19 cellular contexts compared by ENCODE assay signal in genomic region chr7:117227091-117227490, GRCh38.
DNase-seq lines count a peak whose midpoint lies in the region; ATAC-seq, FAIRE-seq and TF ChIP-seq lines count a peak whose summit lies in the region.
"Had no signal": no experiment of that assay in that cellular context is flagged by ENCODE, and none has a peak within 500 bp of the region (broad histone marks: within the 10 kb centered on the region; RNA-seq: fewer than 3 reads in every experiment).

No MANE protein-coding gene starts in this region.

- TF ChIP-seq CTCF in choroid plexus epithelial cell (conservative IDR thresholded peaks at IDR 0.05; ENCODE audit: low read depth, low read length) = no peak

- WGBS in small intestine, 3 donors = 77 to 94% (median 82%) methylated on average over 4 of the region's 4 CpGs

- ATAC-seq in Right ventricle myocardium inferior (peak; percentile 35), GM18520 (IDR thresholded peaks at IDR 0.05; ENCODE audit: unreplicated experiment) (no peak)
- ATAC-seq: CD8-positive, alpha-beta T cell had no signal

- no peaks in the 10 kb centered on the region for H3K9me3 ChIP-seq in small intestine (ENCODE audit: control insufficient read depth, low read depth)
- H3K9me3 ChIP-seq: BLaER1 had no signal

- DNase-seq in Right ventricle myocardium inferior (ENCODE audit: missing footprints) = no peak
- DNase-seq in cardiac septum (ENCODE audit: low spot score) = no peak
- peak; percentile 15 for DNase-seq in SKM-1 (lab: John Stamatoyannopoulos, UW; ENCODE audit: unreplicated experiment)
- peak; percentile 75 for DNase-seq in choroid plexus epithelial cell (ENCODE audit: low read depth)
- DNase-seq in iris pigment epithelial cell (ENCODE audit: low read depth) = peak; percentile 87
- DNase-seq in NCI-H187 (lab: John Stamatoyannopoulos, UW) = no peak
- DNase-seq in small intestine = no peak
- DNase-seq: CD8-positive, alpha-beta T cell; DMS79; KG1; NCI-H1105 treated with DMSO at 0.1 percent for 48 hours; NCI-H1694 treated with DMSO at 0.1 percent for 48 hours; NCI-H69; SIG-M5 had no signal

- H3K27me3 ChIP-seq in small intestine (ENCODE audit: control insufficient read depth in 2 of 2, insufficient read depth in 2 of 2, low read length in 2 of 2) = no peaks in the 10 kb centered on the region
- H3K27me3 ChIP-seq: BLaER1 had no signal

- no peak overlapping the region for H3K4me3 ChIP-seq in choroid plexus epithelial cell (ENCODE audit: low read depth, low read length)
- H3K4me3 ChIP-seq in small intestine (ENCODE audit: low read depth in 1 of 2, low read length in 2 of 2) = no peak overlapping the region
- H3K4me3 ChIP-seq: BLaER1 had no signal

- H3K4me1 ChIP-seq in small intestine (ENCODE audit: control insufficient read depth in 2 of 2, insufficient read depth in 1 of 2, low read depth in 1 of 2, low read length in 1 of 2) = no peaks in the 10 kb centered on the region
- H3K4me1 ChIP-seq: BLaER1 had no signal

- peaks cover 3% of the 10 kb centered on the region in 2 donors for H3K36me3 ChIP-seq in small intestine (ENCODE audit: control insufficient read depth in 2 of 2, insufficient read depth in 2 of 2, low read length in 2 of 2)
- H3K36me3 ChIP-seq: BLaER1 had no signal

- intact Hi-C loops in Right ventricle myocardium inferior (cut with DNase I) (no loop called here), cardiac septum (cut with DNase I) (no loop called here)

- H3K27ac ChIP-seq in small intestine (ENCODE audit: low read depth in 1 of 2, low read length in 1 of 2) = no peak overlapping the region
- H3K27ac ChIP-seq: BLaER1 had no signal

- FAIRE-seq in small intestine (lab: Jason Lieb, UNC) = no peak
- FAIRE-seq: GM12891, GM18507, H1 had no signal

Comparison
In these comparisons a context has a peak if more than half of its experiments do, and no peak if none do; other contexts are left out.
1. DNase-seq: peak in SKM-1 (single experiment), choroid plexus epithelial cell (single experiment) and iris pigment epithelial cell (single experiment); none in Right ventricle myocardium inferior (single experiment), cardiac septum (single experiment), NCI-H187 (0 of 2) and small intestine (single experiment).